In genomic region chr3:183870563-183870962, GRCh38 we compare ENCODE assay signal across 18 cellular contexts. TPM values are rescaled to one million over a fixed set of nuclear protein-coding genes. Genes with fewer than 3 reads are reported as not detected.
DNase-seq lines count a peak whose midpoint lies in the region; ATAC-seq, FAIRE-seq and TF ChIP-seq lines count a peak whose summit lies in the region.
"Had no signal": no experiment of that assay in that cellular context is flagged by ENCODE, and none has a peak within 500 bp of the region (broad histone marks: within the 10 kb centered on the region; RNA-seq: fewer than 3 reads in every experiment).

No MANE protein-coding gene starts in this region.

- H3K4me2 ChIP-seq in K562 (ENCODE audit: insufficient read depth, low read length) (no peak overlapping the region), GM23248 (ENCODE audit: unreplicated experiment) (no peak overlapping the region)

- no peaks in the 10 kb centered on the region for H3K9me2 ChIP-seq in GM23248 (ENCODE audit: insufficient read depth)

- in situ Hi-C loops in K562 (cut with MboI) (no loop called here), GM23248 (cut with MboI) (no loop called here)

- peaks cover 58% of the 10 kb centered on the region for H3K79me2 ChIP-seq in K562 (ENCODE audit: control insufficient read depth, insufficient read depth, low read length)
- H3K79me2 ChIP-seq in GM23248 (ENCODE audit: insufficient read depth) = peaks cover 93% of the 10 kb centered on the region

- no peak for DNase-seq in activated naive CD4-positive, alpha-beta T cell treated with anti-CD3 and anti-CD28 coated beads, Interleukin-2, amount 50 U/mL, for 72 hours (ENCODE audit: low spot score in 2 of 2)
- DNase-seq in activated naive CD4-positive, alpha-beta T cell treated with anti-CD3 and anti-CD28 coated beads, Interleukin-2, amount 50 U/mL, for 16 hours = no peak
- DNase-seq in T-helper 17 cell = no peak
- no peak for DNase-seq in K562 (ENCODE audit: extremely low read depth in 1 of 4, low spot score in 3 of 4)
- DNase-seq in GM23248 = no peak
- no peak for DNase-seq in activated effector memory CD4-positive, alpha-beta T cell treated with anti-CD3 and anti-CD28 coated beads, Interleukin-2, amount 50 U/mL, for 16 hours
- DNase-seq: AML-193, EL, HFFc6, NCI-H1105 treated with DMSO at 0.1 percent for 48 hours, NCI-H187, NCI-H446, NCI-H69, PC-3, SJCRH30 had no signal

- H3K4me1 ChIP-seq in K562 (replicated peaks in 1 of 2; ENCODE audit: control insufficient read depth in 2 of 2, insufficient read depth in 2 of 2, low read length in 2 of 2) (peaks cover 0 to 2% of the 10 kb centered on the region in 2 experiments; a peak in 1 of 5 replicates), neutrophil (ENCODE audit: control insufficient read depth in 1 of 2, insufficient read depth in 1 of 2, low read depth in 1 of 2, low read length in 1 of 2) (peaks cover 11 to 25% of the 10 kb centered on the region in 2 experiments), GM23248 (ENCODE audit: insufficient read depth) (no peaks in the 10 kb centered on the region)
- H3K4me1 ChIP-seq: SJCRH30 had no signal

- no TSS peak for BruUV-seq in K562 (replicated peaks; lab: Mats Ljungman, UMichigan)

- FAIRE-seq in K562 (lab: Jason Lieb, UNC) = no peak
- FAIRE-seq: H54 had no signal

- peaks cover 28% of the 10 kb centered on the region for H3K4me1 Mint-ChIP-seq in T-helper 17 cell

- TF ChIP-seq CTCF in K562 (IDR thresholded peaks at IDR 0.05 in 2 of 3, conservative IDR thresholded peaks at IDR 0.05 in 1 of 3; ENCODE audit: insufficient read depth in 2 of 3, low read depth in 1 of 3, low read length in 3 of 3) = no peak
- no peak for TF ChIP-seq CTCF in neutrophil (IDR thresholded peaks at IDR 0.05)

- H3K27me3 Mint-ChIP-seq in T-helper 17 cell = no peaks in the 10 kb centered on the region

- H3F3A ChIP-seq in GM23248 (ENCODE audit: insufficient read depth) = no peaks in the 10 kb centered on the region

- H3K9me3 ChIP-seq in T-helper 17 cell (ENCODE audit: control insufficient read depth, low read length, poor library complexity, severe bottlenecking) (no peaks in the 10 kb centered on the region), K562 (replicated peaks; ENCODE audit: control insufficient read depth, insufficient read depth, low read depth, low read length) (no peaks in the 10 kb centered on the region), neutrophil (no peaks in the 10 kb centered on the region), GM23248 (ENCODE audit: low read depth) (no peaks in the 10 kb centered on the region)
- H3K9me3 ChIP-seq: SJCRH30 had no signal

- H3K9me1 ChIP-seq in K562 (ENCODE audit: control insufficient read depth, insufficient read depth, low read length) = peaks cover 6% of the 10 kb centered on the region

- no peak overlapping the region for H3K4me3 ChIP-seq in K562
- no peak overlapping the region for H3K4me3 ChIP-seq in neutrophil (ENCODE audit: low read depth in 1 of 2, low read length in 1 of 2)
- no peak overlapping the region for H3K4me3 ChIP-seq in GM23248
- H3K4me3 ChIP-seq: SJCRH30 had no signal

- TF ChIP-seq POLR2A in K562 (conservative IDR thresholded peaks at IDR 0.05) = no peak

- CTCF ChIA-PET in K562 (lab: Yijun Ruan, JAX; ENCODE audit: low intra/inter-chr PET ratio) = no interaction called here

- no peak for TF ChIP-seq RAD21 in K562 (CRISPR knock-in tag; conservative IDR thresholded peaks at IDR 0.05 in 1 of 2, IDR thresholded peaks at IDR 0.05 in 1 of 2)

- H3K36me3 Mint-ChIP-seq in activated naive CD4-positive, alpha-beta T cell treated with anti-CD3 and anti-CD28 coated beads, Interleukin-2, amount 50 U/mL, for 72 hours = no peaks in the 10 kb centered on the region
- no peaks in the 10 kb centered on the region for H3K36me3 Mint-ChIP-seq in T-helper 17 cell (ENCODE audit: low read depth)

- H4K20me1 ChIP-seq in K562 (replicated peaks; ENCODE audit: control insufficient read depth, insufficient read depth, low read length) (0 out of 2 replicates have a peak, but pooled peaks cover 6% of the 10 kb centered on the region), GM23248 (ENCODE audit: insufficient read depth) (peaks cover 13% of the 10 kb centered on the region; the same call in 1 of the 2 replicates)

- H3K27ac ChIP-seq in K562 (ENCODE audit: extremely low read depth, low read depth, low read length) (no peak overlapping the region), neutrophil (peak overlapping the region; percentile 27), GM23248 (no peak overlapping the region)
- H3K27ac ChIP-seq: SJCRH30 had no signal

- no peaks in the 10 kb centered on the region for H3K27me3 ChIP-seq in K562 (ENCODE audit: control insufficient read depth in 2 of 2, insufficient read depth in 2 of 2, low read length in 2 of 2)
- no peaks in the 10 kb centered on the region for H3K27me3 ChIP-seq in neutrophil
- no peaks in the 10 kb centered on the region for H3K27me3 ChIP-seq in GM23248 (replicated peaks; ENCODE audit: insufficient read depth)
- H3K27me3 ChIP-seq: SJCRH30 had no signal

- H3K9ac ChIP-seq in K562 (ENCODE audit: insufficient read depth in 1 of 2, low read depth in 2 of 2, low read length in 2 of 2) = no peak overlapping the region
- H3K9ac ChIP-seq in GM23248 = no peak overlapping the region

- intact Hi-C loops in K562 (cut with micrococcal nuclease) = no loop called here

- peak overlapping the region; percentile 30 to 73 for H3K27ac Mint-ChIP-seq in activated naive CD4-positive, alpha-beta T cell treated with anti-CD3 and anti-CD28 coated beads, Interleukin-2, amount 50 U/mL, for 72 hours
- H3K27ac Mint-ChIP-seq in T-helper 17 cell = peak overlapping the region; percentile 70
- H3K27ac Mint-ChIP-seq: HFFc6 had no signal

- 97% methylated on average over 3 of the region's 3 CpGs for WGBS in K562 (ENCODE audit: insufficient coverage, low coverage, missing lambda C conversion rate)
- WGBS in GM23248 (ENCODE audit: low coverage in 1 of 2, low lambda C conversion rate in 2 of 2, missing lambda C conversion rate in 2 of 2), 2 experiments = 95 to 97% methylated on average over 3 of the region's 3 CpGs

- H3K9me3 Mint-ChIP-seq in activated naive CD4-positive, alpha-beta T cell treated with anti-CD3 and anti-CD28 coated beads, Interleukin-2, amount 50 U/mL, for 72 hours = no peaks in the 10 kb centered on the region
- H3K9me3 Mint-ChIP-seq: HFFc6 had no signal

- H2AFZ ChIP-seq in K562 (ENCODE audit: low read depth, low read length) (no peak overlapping the region), GM23248 (no peak overlapping the region)

- H3K36me3 ChIP-seq in K562 (ENCODE audit: control insufficient read depth, insufficient read depth, low read length) (peaks cover 35% of the 10 kb centered on the region; the same call in 2 of the 3 replicates), neutrophil (peaks cover 19% of the 10 kb centered on the region), GM23248 (ENCODE audit: low read depth) (0 out of 2 replicates have a peak, but pooled peaks cover 10% of the 10 kb centered on the region)

- POLR2A ChIA-PET in K562 (lab: Yijun Ruan, JAX) = no interaction called here

- no peak for ATAC-seq in activated naive CD4-positive, alpha-beta T cell treated with anti-CD3 and anti-CD28 coated beads, Interleukin-2, amount 50 U/mL, for 72 hours
- ATAC-seq in T-helper 17 cell (no peak), K562 (no peak), GM21737 (IDR thresholded peaks at IDR 0.05; ENCODE audit: unreplicated experiment) (no peak)
- ATAC-seq: PC-3 had no signal

- peak overlapping the region; percentile 13 for H3K4me3 Mint-ChIP-seq in T-helper 17 cell
- H3K4me3 Mint-ChIP-seq: HFFc6 had no signal

- no peak for TF ChIP-seq EP300 in K562 (IDR thresholded peaks at IDR 0.05; ENCODE audit: low read length)

RNA-seq across cellular contexts. Expression of gene PARL, which starts 14.1 kb away (rescaled TPM):
- 10 to 100 TPM; 88.7 to 94.2 TPM for total RNA-seq in activated naive CD4-positive, alpha-beta T cell treated with anti-CD3 and anti-CD28 coated beads, Interleukin-2, amount 50 U/mL, for 72 hours
- total RNA-seq in T-helper 17 cell (10 to 100 TPM; 36.6 to 38.3 TPM), K562 (2014; rRNA removed) (61.8 and 70.6 TPM in 2 replicates), K562 (2014; rRNA removed; fragmentation: Illumina TruSeq; extraction: Trizol) (57.4 and 74.2 TPM in 2 replicates), K562 (2015; rRNA removed; fragmentation: Illumina TruSeq; extraction: Trizol) (49.8 and 56.5 TPM in 2 replicates), K562 (2021) (67.7 and 82.2 TPM in 2 replicates)
- 24.4 and 51.3 TPM in 2 replicates for total RNA-seq in K562 (2011; cell fraction: chromatin; rRNA removed; ENCODE audit: low replicate concordance)
- total RNA-seq in K562 (2011; cell fraction: nucleolus; rRNA removed) = 18.3 and 23.0 TPM in 2 replicates
- total RNA-seq in K562 (2011; cell fraction: nucleoplasm; rRNA removed) = 37.7 and 45.7 TPM in 2 replicates
- polyA plus RNA-seq in K562 (2011; rRNA removed) (56.4 and 77.6 TPM in 2 replicates), K562 (2014; fragmentation: Illumina TruSeq; extraction: Trizol) (55.0 and 65.5 TPM in 2 replicates), K562 (2014; fragmentation: Nextera tagmentation; extraction: Ambion mirVana) (10 to 100 TPM; 39.5 to 43.6 TPM), K562 (2014; rRNA removed) (78.0 and 82.4 TPM in 2 replicates), GM23248 (2016; fragmentation: Nextera tagmentation; extraction: Ambion mirVana) (61.7 and 65.0 TPM in 2 replicates)
- polyA plus RNA-seq in K562 (2011; cell fraction: cytosol; rRNA removed) = 36.8 and 55.5 TPM in 2 replicates
- 26.4 and 28.7 TPM in 2 replicates for polyA plus RNA-seq in K562 (2011; cell fraction: nucleus; rRNA removed)
- 48.1 and 70.5 TPM in 2 replicates for polyA plus RNA-seq in K562 (2012)
- polyA minus RNA-seq in K562 (2011; rRNA and poly(A)+ RNA removed) = 37.8 and 45.8 TPM in 2 replicates
- polyA minus RNA-seq in K562 (2011; cell fraction: cytosol; rRNA and poly(A)+ RNA removed) = 16.8 and 24.7 TPM in 2 replicates
- polyA minus RNA-seq in K562 (2011; cell fraction: nucleus; rRNA and poly(A)+ RNA removed) = 9.6 and 14.0 TPM in 2 replicates
- total RNA-seq in GM23248 (2014; rRNA removed; shearing (Covaris generic)) = 35.9 and 36.9 TPM in 2 replicates

RNA-seq across cellular contexts. Expression of gene MAP6D1, which starts 45.2 kb away (rescaled TPM):
- 1 to 10 TPM in 1 of 2 donors, not detected in 1; 1.4 TPM for total RNA-seq in activated naive CD4-positive, alpha-beta T cell treated with anti-CD3 and anti-CD28 coated beads, Interleukin-2, amount 50 U/mL, for 72 hours
- total RNA-seq in T-helper 17 cell (1 to 10 TPM in 1 of 2 donors, under 1 TPM in 1; 0.26 to 1.7 TPM), K562 (2014; rRNA removed) (0.82 and 1.1 TPM in 2 replicates), K562 (2014; rRNA removed; fragmentation: Illumina TruSeq; extraction: Trizol) (not detected in 2 replicates), K562 (2015; rRNA removed; fragmentation: Illumina TruSeq; extraction: Trizol) (0.22 TPM in 1 of 2 replicates, not detected in the other), K562 (2021) (1.5 and 2.4 TPM in 2 replicates)
- 2.8 TPM in 1 of 2 replicates, not detected in the other for total RNA-seq in K562 (2011; cell fraction: chromatin; rRNA removed; ENCODE audit: low replicate concordance)
- total RNA-seq in K562 (2011; cell fraction: nucleolus; rRNA removed) = 0.92 and 3.7 TPM in 2 replicates
- total RNA-seq in K562 (2011; cell fraction: nucleoplasm; rRNA removed) = 0.88 and 1.7 TPM in 2 replicates
- polyA plus RNA-seq in K562 (2011; rRNA removed) (not detected in 2 replicates), K562 (2014; fragmentation: Illumina TruSeq; extraction: Trizol) (0.16 and 0.84 TPM in 2 replicates), K562 (2014; fragmentation: Nextera tagmentation; extraction: Ambion mirVana) (under 1 TPM in 1 of 2 experiments, not detected in 1; 0.18 TPM), K562 (2014; rRNA removed) (0.54 and 0.66 TPM in 2 replicates), GM23248 (2016; fragmentation: Nextera tagmentation; extraction: Ambion mirVana) (2.8 and 3.2 TPM in 2 replicates)
- 0.65 and 1.6 TPM in 2 replicates for polyA plus RNA-seq in K562 (2011; cell fraction: cytosol; rRNA removed)
- polyA plus RNA-seq in K562 (2011; cell fraction: nucleus; rRNA removed) = 0.48 and 0.63 TPM in 2 replicates
- polyA plus RNA-seq in K562 (2012) = 0.08 and 1.4 TPM in 2 replicates
- polyA minus RNA-seq in K562 (2011; rRNA and poly(A)+ RNA removed) = not detected in 2 replicates
- not detected in 2 replicates for polyA minus RNA-seq in K562 (2011; cell fraction: cytosol; rRNA and poly(A)+ RNA removed)
- polyA minus RNA-seq in K562 (2011; cell fraction: nucleus; rRNA and poly(A)+ RNA removed) = 0.27 TPM in 1 of 2 replicates, not detected in the other
- total RNA-seq in GM23248 (2014; rRNA removed; shearing (Covaris generic)) = 2.5 and 5.5 TPM in 2 replicates
